14 cellular contexts compared by ENCODE assay signal in the genomic region with DNA sequence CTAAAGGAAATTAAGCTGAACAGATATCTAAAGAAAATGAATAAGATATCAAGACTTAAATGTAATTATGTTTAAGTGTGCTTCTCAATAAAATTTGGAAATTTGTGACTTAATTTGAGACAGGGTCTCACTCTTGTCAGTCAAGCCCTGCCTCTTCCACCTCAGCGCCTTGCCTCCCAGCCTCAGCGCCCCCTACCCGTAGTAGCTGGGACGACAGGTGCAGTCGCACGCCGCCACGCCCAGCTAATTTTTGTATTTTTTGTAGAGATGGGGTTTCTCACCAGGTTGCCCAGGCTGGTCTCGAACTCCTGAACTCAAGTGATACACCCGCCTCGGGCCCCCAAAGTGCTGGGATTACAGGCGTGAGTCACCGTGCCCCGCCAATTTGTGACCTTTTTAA.
DNase-seq lines count a peak whose midpoint lies in the region; ATAC-seq, FAIRE-seq and TF ChIP-seq lines count a peak whose summit lies in the region.
"Had no signal": no experiment of that assay in that cellular context is flagged by ENCODE, and none has a peak within 500 bp of the region (broad histone marks: within the 10 kb centered on the region; RNA-seq: fewer than 3 reads in every experiment).

No MANE protein-coding gene starts in this region.

- H2BK20ac ChIP-seq in H1 (ENCODE audit: low read length): no peak overlapping the region

- no peak overlapping the region for H3K23ac ChIP-seq in H1 (ENCODE audit: insufficient read length)

- H2BK120ac ChIP-seq in H1 (replicated peaks; ENCODE audit: low read depth, low read length): no peak overlapping the region

- H3K27me3 Mint-ChIP-seq in HFFc6 (ENCODE audit: insufficient read depth): no peaks in the 10 kb centered on the region

- H3K79me2 ChIP-seq in H1 (ENCODE audit: control insufficient read depth in 1 of 2, insufficient read depth in 2 of 2, low read length in 2 of 2) (peaks cover 0 to 8% of the 10 kb centered on the region in 2 experiments; a peak in 3 of 4 replicates), osteoblast (ENCODE audit: insufficient read depth, low read length) (peaks cover 46% of the 10 kb centered on the region)

- H3K4me1 Mint-ChIP-seq in HFFc6 (ENCODE audit: low read depth): no peaks in the 10 kb centered on the region

- H3K79me1 ChIP-seq in H1 (ENCODE audit: low read depth, low read length): no peaks in the 10 kb centered on the region

- TF ChIP-seq RAD21 in H1 (IDR thresholded peaks at IDR 0.05 in 1 of 2, conservative IDR thresholded peaks at IDR 0.05 in 1 of 2; ENCODE audit: low read depth in 2 of 2, low read length in 2 of 2): peak; percentile 53 to 66

- H3K56ac ChIP-seq in H1 (replicated peaks; ENCODE audit: insufficient read length, low read depth, low read length): no peak overlapping the region

- H3K4ac ChIP-seq in H1 (replicated peaks; ENCODE audit: insufficient read length, low read depth, low read length): no peak overlapping the region

- no peak overlapping the region for H4K8ac ChIP-seq in H1 (ENCODE audit: extremely low read depth, insufficient read depth, low read length)

- CTCF ChIA-PET in H1 (lab: Charles Lee; ENCODE audit: partially characterized antibody): interaction anchor here (0.6 to 2.6 kb wide), 29 partner anchors 9 to 1666 kb away, joined by 3 to 14 read pairs (median 4); no protein-coding TSS in a partner anchor

- H2AK5ac ChIP-seq in H1 (ENCODE audit: low read depth, low read length): no peak overlapping the region

- no peak overlapping the region for H3K18ac ChIP-seq in H1 (ENCODE audit: extremely low read depth, low read length)

- DNase-seq in ELF-1 (ENCODE audit: low read depth, low spot score): peak; percentile 73
- DNase-seq in HFFc6: no peak
- peak in 1 of 2 experiments; percentile 91 for DNase-seq in H1 (ENCODE audit: low read depth in 1 of 2, low spot score in 2 of 2)
- no peak for DNase-seq in osteoblast (ENCODE audit: insufficient read length, low spot score, missing footprints)
- DNase-seq in pancreas: no peak
- no peak for DNase-seq in AG20443 (ENCODE audit: low spot score)
- DNase-seq in SW480 (ENCODE audit: low spot score): no peak
- DNase-seq: NCI-H1092, NCI-H446, substantia nigra, T-helper 9 cell had no signal

- H3K27ac ChIP-seq in H1 (ENCODE audit: low read depth, low read length): no peak overlapping the region
- H3K27ac ChIP-seq in osteoblast (ENCODE audit: low read depth, low read length): no peak overlapping the region
- H3K27ac ChIP-seq in pancreas: no peak overlapping the region

- TF ChIP-seq CTCF in HFFc6 (IDR thresholded peaks at IDR 0.05): peak; percentile 61
- peak; percentile 77 to 92 (median 78) for TF ChIP-seq CTCF in H1 (IDR thresholded peaks at IDR 0.05; ENCODE audit: control extremely low read depth in 1 of 3, insufficient read depth in 1 of 3, low read depth in 1 of 3, low read length in 3 of 3)
- TF ChIP-seq CTCF in osteoblast (IDR thresholded peaks at IDR 0.05; ENCODE audit: extremely low read depth, low read depth, low read length): peak; percentile 6
- TF ChIP-seq CTCF in pancreas (IDR thresholded peaks at IDR 0.05): no peak

- POLR2A ChIA-PET in H1 (lab: Charles Lee; ENCODE audit: partially characterized antibody): no interaction called here

- no peak overlapping the region for H3K4me3 Mint-ChIP-seq in HFFc6

- H3K9me3 ChIP-seq in H1 (ENCODE audit: insufficient read depth in 2 of 2, low read depth in 1 of 2, low read length in 1 of 2) (no peaks in the 10 kb centered on the region), osteoblast (ENCODE audit: low read depth, low read length) (no peaks in the 10 kb centered on the region), pancreas (no peaks in the 10 kb centered on the region)

- H3K23me2 ChIP-seq in H1 (ENCODE audit: low read depth, low read length): no peaks in the 10 kb centered on the region

- H3K4me2 ChIP-seq in H1 (ENCODE audit: insufficient read depth in 1 of 2, low read depth in 2 of 2, low read length in 2 of 2): no peak overlapping the region
- H3K4me2 ChIP-seq in osteoblast (ENCODE audit: insufficient read depth, low read length): no peak overlapping the region

- no peak for ATAC-seq in pancreas
- ATAC-seq: activated naive CD4-positive, alpha-beta T cell treated with anti-CD3 and anti-CD28 coated beads, Interleukin-2, amount 50 U/mL, for 72 hours had no signal

- WGBS in H1 (ENCODE audit: extremely low coverage in 1 of 2, insufficient coverage in 1 of 2, insufficient read length in 1 of 2, insufficient replicate concordance in 2 of 2, low coverage in 1 of 2, low lambda C conversion rate in 2 of 2, missing lambda C conversion rate in 1 of 2), 2 experiments: 26% methylated on average over 14 of the region's 14 CpGs; no CpG with 5 or more reads in 1 of the 2 experiments
- WGBS in pancreas, 2 donors: 86% methylated on average over 14 of the region's 14 CpGs

- no peak overlapping the region for H3K9ac ChIP-seq in H1 (replicated peaks in 1 of 4; ENCODE audit: extremely low read depth in 1 of 4, low read depth in 3 of 4, low read length in 3 of 4)

- H3K27ac Mint-ChIP-seq in HFFc6: no peak overlapping the region
- H3K27ac Mint-ChIP-seq: activated naive CD4-positive, alpha-beta T cell treated with anti-CD3 and anti-CD28 coated beads, Interleukin-2, amount 50 U/mL, for 72 hours had no signal

- no peak for TF ChIP-seq EP300 in H1 (IDR thresholded peaks at IDR 0.05; ENCODE audit: borderline replicate concordance in 1 of 2, low read depth in 2 of 2, low read length in 2 of 2)

- H3K14ac ChIP-seq in H1 (ENCODE audit: insufficient read length): no peak overlapping the region

- no peak overlapping the region for H4K91ac ChIP-seq in H1 (replicated peaks; ENCODE audit: insufficient read length, low read length)

- no peaks in the 10 kb centered on the region for H3K9me3 Mint-ChIP-seq in HFFc6
- H3K9me3 Mint-ChIP-seq: activated naive CD4-positive, alpha-beta T cell treated with anti-CD3 and anti-CD28 coated beads, Interleukin-2, amount 50 U/mL, for 72 hours had no signal

- H3K36me3 ChIP-seq in H1 (ENCODE audit: control insufficient read depth in 2 of 4, insufficient read depth in 4 of 4, low read length in 3 of 4): no peaks in the 10 kb centered on the region
- no peaks in the 10 kb centered on the region for H3K36me3 ChIP-seq in osteoblast (ENCODE audit: insufficient read depth, low read length)
- H3K36me3 ChIP-seq in pancreas: no peaks in the 10 kb centered on the region

- H3K27me3 ChIP-seq in H1 (replicated peaks in 1 of 4; ENCODE audit: control insufficient read depth in 3 of 4, extremely low read depth in 1 of 4, insufficient read depth in 3 of 4, low read length in 3 of 4): no peaks in the 10 kb centered on the region
- no peaks in the 10 kb centered on the region for H3K27me3 ChIP-seq in osteoblast (ENCODE audit: insufficient read depth, low read length)
- H3K27me3 ChIP-seq in pancreas: no peaks in the 10 kb centered on the region

- no peak overlapping the region for H3K4me3 ChIP-seq in H1 (ENCODE audit: extremely low read depth in 1 of 4, insufficient read depth in 2 of 4, low read depth in 3 of 4, low read length in 4 of 4)
- H3K4me3 ChIP-seq in osteoblast (ENCODE audit: insufficient read depth, low read length): no peak overlapping the region
- no peak overlapping the region for H3K4me3 ChIP-seq in pancreas

- H2BK15ac ChIP-seq in H1 (ENCODE audit: low read length): no peak overlapping the region

- H2AFZ ChIP-seq in H1 (ENCODE audit: low read length) (no peak overlapping the region), osteoblast (ENCODE audit: low read length) (no peak overlapping the region)

- FAIRE-seq in H1 (lab: Jason Lieb, UNC): no peak
- FAIRE-seq in pancreas (lab: Jason Lieb, UNC): no peak
- FAIRE-seq: GM12891, islet of Langerhans had no signal

- TF ChIP-seq POLR2A in H1 (IDR thresholded peaks at IDR 0.05; ENCODE audit: control extremely low read depth in 1 of 2, low read depth in 2 of 2, low read length in 2 of 2): no peak

- H4K20me1 ChIP-seq in H1 (replicated peaks in 1 of 2; ENCODE audit: control insufficient read depth in 1 of 2, insufficient read depth in 2 of 2, low read length in 2 of 2) (no peaks in the 10 kb centered on the region), osteoblast (ENCODE audit: insufficient read depth, low read length) (no peaks in the 10 kb centered on the region)

- intact Hi-C loops in pancreas (cut with DNase I): no loop called here

- H3K4me1 ChIP-seq in H1 (replicated peaks in 1 of 4; ENCODE audit: control insufficient read depth in 3 of 4, insufficient read depth in 4 of 4, low read length in 3 of 4) (peaks cover 0 to 3% (median 0%) of the 10 kb centered on the region in 4 experiments; a peak in 1 of 7 replicates), osteoblast (ENCODE audit: insufficient read depth, low read length) (peaks cover 5% of the 10 kb centered on the region), pancreas (no peaks in the 10 kb centered on the region)

- H2BK12ac ChIP-seq in H1 (ENCODE audit: low read depth, low read length): no peak overlapping the region

- no peak overlapping the region for H4K5ac ChIP-seq in H1 (ENCODE audit: insufficient read length, low read depth, low read length)

- H3K36me3 Mint-ChIP-seq in HFFc6 (ENCODE audit: low read depth): no peaks in the 10 kb centered on the region
- H3K36me3 Mint-ChIP-seq: activated naive CD4-positive, alpha-beta T cell treated with anti-CD3 and anti-CD28 coated beads, Interleukin-2, amount 50 U/mL, for 72 hours had no signal

- H2BK5ac ChIP-seq in H1 (ENCODE audit: low read depth, low read length): no peak overlapping the region

TF ChIP-seq in H1, 55 proteins besides CTCF, POLR2A, EP300 and RAD21:
- TF ChIP-seq SP1 (IDR thresholded peaks at IDR 0.05; ENCODE audit: low read depth, low read length) (no peak), CREB1 (IDR thresholded peaks at IDR 0.05) (peak; percentile 36; the same call in 1 of the 2 replicates)

Comparison
In these comparisons a context has a peak if more than half of its experiments do, and no peak if none do; other contexts are left out.
1. CTCF ChIP-seq: peak in HFFc6 (single experiment), H1 (3 of 3) and osteoblast (single experiment); none in pancreas (0 of 4).